In genomic region chr4:163701915-163702314, GRCh38 we compare ENCODE assay signal across 1 cellular context.
TF ChIP-seq lines count a peak whose summit lies in the region.

No MANE protein-coding gene starts in this region.

TF ChIP-seq in GM12878, 131 proteins besides CTCF, POLR2A, EP300 and RAD21 (continued from another document and continues in another):
- TF ChIP-seq, protein P1, sequence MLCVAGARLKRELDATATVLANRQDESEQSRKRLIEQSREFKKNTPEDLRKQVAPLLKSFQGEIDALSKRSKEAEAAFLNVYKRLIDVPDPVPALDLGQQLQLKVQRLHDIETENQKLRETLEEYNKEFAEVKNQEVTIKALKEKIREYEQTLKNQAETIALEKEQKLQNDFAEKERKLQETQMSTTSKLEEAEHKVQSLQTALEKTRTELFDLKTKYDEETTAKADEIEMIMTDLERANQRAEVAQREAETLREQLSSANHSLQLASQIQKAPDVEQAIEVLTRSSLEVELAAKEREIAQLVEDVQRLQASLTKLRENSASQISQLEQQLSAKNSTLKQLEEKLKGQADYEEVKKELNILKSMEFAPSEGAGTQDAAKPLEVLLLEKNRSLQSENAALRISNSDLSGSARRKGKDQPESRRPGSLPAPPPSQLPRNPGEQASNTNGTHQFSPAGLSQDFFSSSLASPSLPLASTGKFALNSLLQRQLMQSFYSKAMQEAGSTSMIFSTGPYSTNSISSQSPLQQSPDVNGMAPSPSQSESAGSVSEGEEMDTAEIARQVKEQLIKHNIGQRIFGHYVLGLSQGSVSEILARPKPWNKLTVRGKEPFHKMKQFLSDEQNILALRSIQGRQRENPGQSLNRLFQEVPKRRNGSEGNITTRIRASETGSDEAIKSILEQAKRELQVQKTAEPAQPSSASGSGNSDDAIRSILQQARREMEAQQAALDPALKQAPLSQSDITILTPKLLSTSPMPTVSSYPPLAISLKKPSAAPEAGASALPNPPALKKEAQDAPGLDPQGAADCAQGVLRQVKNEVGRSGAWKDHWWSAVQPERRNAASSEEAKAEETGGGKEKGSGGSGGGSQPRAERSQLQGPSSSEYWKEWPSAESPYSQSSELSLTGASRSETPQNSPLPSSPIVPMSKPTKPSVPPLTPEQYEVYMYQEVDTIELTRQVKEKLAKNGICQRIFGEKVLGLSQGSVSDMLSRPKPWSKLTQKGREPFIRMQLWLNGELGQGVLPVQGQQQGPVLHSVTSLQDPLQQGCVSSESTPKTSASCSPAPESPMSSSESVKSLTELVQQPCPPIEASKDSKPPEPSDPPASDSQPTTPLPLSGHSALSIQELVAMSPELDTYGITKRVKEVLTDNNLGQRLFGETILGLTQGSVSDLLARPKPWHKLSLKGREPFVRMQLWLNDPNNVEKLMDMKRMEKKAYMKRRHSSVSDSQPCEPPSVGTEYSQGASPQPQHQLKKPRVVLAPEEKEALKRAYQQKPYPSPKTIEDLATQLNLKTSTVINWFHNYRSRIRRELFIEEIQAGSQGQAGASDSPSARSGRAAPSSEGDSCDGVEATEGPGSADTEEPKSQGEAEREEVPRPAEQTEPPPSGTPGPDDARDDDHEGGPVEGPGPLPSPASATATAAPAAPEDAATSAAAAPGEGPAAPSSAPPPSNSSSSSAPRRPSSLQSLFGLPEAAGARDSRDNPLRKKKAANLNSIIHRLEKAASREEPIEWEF (IDR thresholded peaks at IDR 0.05; ENCODE audit: insufficient replicate concordance, low read depth, low read length), result no peak
- TF ChIP-seq PAX5 (IDR thresholded peaks at IDR 0.05; ENCODE audit: borderline replicate concordance, low read depth, low read length), result peak; percentile 47; the same call in 1 of the 2 replicates
- no peak for TF ChIP-seq MYC (IDR thresholded peaks at IDR 0.05; ENCODE audit: insufficient read depth, insufficient read length, insufficient replicate concordance, low read length, severe bottlenecking)
- no peak for TF ChIP-seq NRF1 (conservative IDR thresholded peaks at IDR 0.05; ENCODE audit: low read depth, low read length)
- no peak for TF ChIP-seq CHD1 (IDR thresholded peaks at IDR 0.05; ENCODE audit: low read depth, low read length)
- TF ChIP-seq, protein P2, sequence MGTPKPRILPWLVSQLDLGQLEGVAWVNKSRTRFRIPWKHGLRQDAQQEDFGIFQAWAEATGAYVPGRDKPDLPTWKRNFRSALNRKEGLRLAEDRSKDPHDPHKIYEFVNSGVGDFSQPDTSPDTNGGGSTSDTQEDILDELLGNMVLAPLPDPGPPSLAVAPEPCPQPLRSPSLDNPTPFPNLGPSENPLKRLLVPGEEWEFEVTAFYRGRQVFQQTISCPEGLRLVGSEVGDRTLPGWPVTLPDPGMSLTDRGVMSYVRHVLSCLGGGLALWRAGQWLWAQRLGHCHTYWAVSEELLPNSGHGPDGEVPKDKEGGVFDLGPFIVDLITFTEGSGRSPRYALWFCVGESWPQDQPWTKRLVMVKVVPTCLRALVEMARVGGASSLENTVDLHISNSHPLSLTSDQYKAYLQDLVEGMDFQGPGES (IDR thresholded peaks at IDR 0.05), result no peak
- TF ChIP-seq NFIC (IDR thresholded peaks at IDR 0.05; ENCODE audit: low read depth, low read length), result peak; percentile 81
- TF ChIP-seq HDAC2 (IDR thresholded peaks at IDR 0.05), result no peak
- TF ChIP-seq BCLAF1 (IDR thresholded peaks at IDR 0.05), result no peak
- TF ChIP-seq HDGF (IDR thresholded peaks at IDR 0.05), result no peak
- no peak for TF ChIP-seq SP1 (IDR thresholded peaks at IDR 0.05; ENCODE audit: low read depth, low read length)
- no peak for TF ChIP-seq SKIL (IDR thresholded peaks at IDR 0.05; ENCODE audit: low read depth, poor library complexity, severe bottlenecking)
- TF ChIP-seq ATF7 (IDR thresholded peaks at IDR 0.05; ENCODE audit: low read depth), result peak; percentile 75
- no peak for TF ChIP-seq KLF5 (IDR thresholded peaks at IDR 0.05; ENCODE audit: partially characterized antibody)
- TF ChIP-seq NFXL1 (IDR thresholded peaks at IDR 0.05; ENCODE audit: borderline replicate concordance), result no peak
- TF ChIP-seq MAX (IDR thresholded peaks at IDR 0.05; ENCODE audit: low read depth, low read length), result no peak
- peak; percentile 91 for TF ChIP-seq EED (IDR thresholded peaks at IDR 0.05; ENCODE audit: low read depth)
- TF ChIP-seq SRF (IDR thresholded peaks at IDR 0.05; ENCODE audit: low read depth in 2 of 2, low read length in 2 of 2), result no peak
- TF ChIP-seq CBX5 (IDR thresholded peaks at IDR 0.05; ENCODE audit: low read depth), result no peak
- no peak for TF ChIP-seq YY1 (IDR thresholded peaks at IDR 0.05; ENCODE audit: low read depth, low read length)
- TF ChIP-seq USF2 (IDR thresholded peaks at IDR 0.05; ENCODE audit: borderline replicate concordance, low read depth, low read length), result no peak
- no peak for TF ChIP-seq WRNIP1 (IDR thresholded peaks at IDR 0.05; ENCODE audit: borderline replicate concordance, low read depth, low read length)
- TF ChIP-seq PAX8 (IDR thresholded peaks at IDR 0.05), result no peak
- TF ChIP-seq STAT3 (IDR thresholded peaks at IDR 0.05; ENCODE audit: low read depth, low read length), result no peak
- TF ChIP-seq DPF2 (IDR thresholded peaks at IDR 0.05), result peak; percentile 75; the same call in 1 of the 2 replicates
- no peak for TF ChIP-seq SUPT20H (IDR thresholded peaks at IDR 0.05; ENCODE audit: borderline replicate concordance, control insufficient read depth, low read depth, low read length)
- no peak for TF ChIP-seq USF1 (IDR thresholded peaks at IDR 0.05; ENCODE audit: borderline replicate concordance, extremely low read length, insufficient read depth, low read depth, low read length)
- TF ChIP-seq MLLT1 (IDR thresholded peaks at IDR 0.05), result no peak
- TF ChIP-seq, protein P3, sequence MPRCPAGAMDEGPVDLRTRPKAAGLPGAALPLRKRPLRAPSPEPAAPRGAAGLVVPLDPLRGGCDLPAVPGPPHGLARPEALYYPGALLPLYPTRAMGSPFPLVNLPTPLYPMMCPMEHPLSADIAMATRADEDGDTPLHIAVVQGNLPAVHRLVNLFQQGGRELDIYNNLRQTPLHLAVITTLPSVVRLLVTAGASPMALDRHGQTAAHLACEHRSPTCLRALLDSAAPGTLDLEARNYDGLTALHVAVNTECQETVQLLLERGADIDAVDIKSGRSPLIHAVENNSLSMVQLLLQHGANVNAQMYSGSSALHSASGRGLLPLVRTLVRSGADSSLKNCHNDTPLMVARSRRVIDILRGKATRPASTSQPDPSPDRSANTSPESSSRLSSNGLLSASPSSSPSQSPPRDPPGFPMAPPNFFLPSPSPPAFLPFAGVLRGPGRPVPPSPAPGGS (IDR thresholded peaks at IDR 0.05; ENCODE audit: borderline replicate concordance, insufficient read depth, low read depth, low read length, poor library complexity, severe bottlenecking), result no peak
- TF ChIP-seq TARDBP (IDR thresholded peaks at IDR 0.05; ENCODE audit: borderline replicate concordance), result no peak
- no peak for TF ChIP-seq LARP7 (IDR thresholded peaks at IDR 0.05)
- TF ChIP-seq CHD4 (IDR thresholded peaks at IDR 0.05), result no peak
- no peak for TF ChIP-seq MEF2A (IDR thresholded peaks at IDR 0.05; ENCODE audit: insufficient read depth, low read depth, low read length)
- TF ChIP-seq, protein P4, sequence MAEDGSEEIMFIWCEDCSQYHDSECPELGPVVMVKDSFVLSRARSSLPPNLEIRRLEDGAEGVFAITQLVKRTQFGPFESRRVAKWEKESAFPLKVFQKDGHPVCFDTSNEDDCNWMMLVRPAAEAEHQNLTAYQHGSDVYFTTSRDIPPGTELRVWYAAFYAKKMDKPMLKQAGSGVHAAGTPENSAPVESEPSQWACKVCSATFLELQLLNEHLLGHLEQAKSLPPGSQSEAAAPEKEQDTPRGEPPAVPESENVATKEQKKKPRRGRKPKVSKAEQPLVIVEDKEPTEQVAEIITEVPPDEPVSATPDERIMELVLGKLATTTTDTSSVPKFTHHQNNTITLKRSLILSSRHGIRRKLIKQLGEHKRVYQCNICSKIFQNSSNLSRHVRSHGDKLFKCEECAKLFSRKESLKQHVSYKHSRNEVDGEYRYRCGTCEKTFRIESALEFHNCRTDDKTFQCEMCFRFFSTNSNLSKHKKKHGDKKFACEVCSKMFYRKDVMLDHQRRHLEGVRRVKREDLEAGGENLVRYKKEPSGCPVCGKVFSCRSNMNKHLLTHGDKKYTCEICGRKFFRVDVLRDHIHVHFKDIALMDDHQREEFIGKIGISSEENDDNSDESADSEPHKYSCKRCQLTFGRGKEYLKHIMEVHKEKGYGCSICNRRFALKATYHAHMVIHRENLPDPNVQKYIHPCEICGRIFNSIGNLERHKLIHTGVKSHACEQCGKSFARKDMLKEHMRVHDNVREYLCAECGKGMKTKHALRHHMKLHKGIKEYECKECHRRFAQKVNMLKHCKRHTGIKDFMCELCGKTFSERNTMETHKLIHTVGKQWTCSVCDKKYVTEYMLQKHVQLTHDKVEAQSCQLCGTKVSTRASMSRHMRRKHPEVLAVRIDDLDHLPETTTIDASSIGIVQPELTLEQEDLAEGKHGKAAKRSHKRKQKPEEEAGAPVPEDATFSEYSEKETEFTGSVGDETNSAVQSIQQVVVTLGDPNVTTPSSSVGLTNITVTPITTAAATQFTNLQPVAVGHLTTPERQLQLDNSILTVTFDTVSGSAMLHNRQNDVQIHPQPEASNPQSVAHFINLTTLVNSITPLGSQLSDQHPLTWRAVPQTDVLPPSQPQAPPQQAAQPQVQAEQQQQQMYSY (CRISPR knock-in tag; IDR thresholded peaks at IDR 0.05), result no peak
- no peak for TF ChIP-seq KAT2A (conservative IDR thresholded peaks at IDR 0.05; ENCODE audit: control insufficient read depth, low read depth, low read length)
- no peak for TF ChIP-seq ZNF622 (IDR thresholded peaks at IDR 0.05)
- no peak for TF ChIP-seq EGR1 (IDR thresholded peaks at IDR 0.05; ENCODE audit: borderline replicate concordance in 1 of 2, low read depth in 2 of 2, low read length in 2 of 2)
